ENCODE assay signal across 13 cellular contexts in the genomic region with DNA sequence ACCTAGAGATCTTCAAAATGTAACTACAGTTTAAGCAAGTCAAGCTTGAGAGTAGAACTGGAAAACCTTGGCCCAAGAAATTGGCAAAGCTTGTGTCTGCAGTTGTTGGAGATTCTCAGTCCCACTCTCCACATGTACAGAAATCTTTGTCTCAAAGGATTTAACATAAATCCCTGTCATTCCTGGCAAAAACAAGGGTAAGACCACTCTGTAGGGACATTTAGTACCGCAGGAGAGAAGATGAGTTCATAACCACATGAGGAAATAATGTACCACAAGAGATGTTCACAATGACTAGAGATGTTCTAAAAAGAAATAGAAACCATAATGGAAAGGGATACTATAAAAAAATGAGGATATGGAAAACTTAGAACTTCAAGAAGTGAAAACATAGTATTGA.
A peak's percentile ranks its signal among the peaks of the same experiment; 100 is the strongest.
DNase-seq lines count a peak whose midpoint lies in the region; ATAC-seq and TF ChIP-seq lines count a peak whose summit lies in the region.
"Had no signal": no experiment of that assay in that cellular context is flagged by ENCODE, and none has a peak within 500 bp of the region (broad histone marks: within the 10 kb centered on the region; RNA-seq: fewer than 3 reads in every experiment).

No MANE protein-coding gene starts in this region.

- CTCF ChIA-PET in activated CD8-positive, alpha-beta T cell treated with anti-CD3 and anti-CD28 coated beads for 36 hours (lab: Charles Lee): interaction anchor here (0.5 to 7.3 kb wide), 11 partner anchors 11 to 191 kb away, joined by 3 to 119 read pairs (median 4); no protein-coding TSS in a partner anchor

- H3K4me1 ChIP-seq in left ventricle myocardium inferior: peaks cover 76% of the 10 kb centered on the region
- peaks cover 25% of the 10 kb centered on the region for H3K4me1 ChIP-seq in testis

- ATAC-seq in Right ventricle myocardium inferior: no peak
- no peak for ATAC-seq in activated CD8-positive, alpha-beta T cell treated with anti-CD3 and anti-CD28 coated beads for 36 hours
- no peak for ATAC-seq in HG03097 (IDR thresholded peaks at IDR 0.05; ENCODE audit: low FRiP score, unreplicated experiment)

- H3K27ac ChIP-seq in left ventricle myocardium inferior (replicated peaks) (peak overlapping the region; percentile 89), testis (peak overlapping the region; percentile 75 to 88)

- H3K9me3 Mint-ChIP-seq in activated CD8-positive, alpha-beta T cell treated with anti-CD3 and anti-CD28 coated beads for 36 hours: no peaks in the 10 kb centered on the region
- peaks cover 4% of the 10 kb centered on the region for H3K9me3 Mint-ChIP-seq in glutamatergic neuron (ENCODE audit: unreplicated experiment)

- WGBS in testis, 2 donors: 80 to 85% methylated on average over 1 of the region's 1 CpG

- H3K27ac Mint-ChIP-seq in activated CD8-positive, alpha-beta T cell treated with anti-CD3 and anti-CD28 coated beads for 36 hours: peak overlapping the region; percentile 99
- H3K27ac Mint-ChIP-seq in glutamatergic neuron (ENCODE audit: unreplicated experiment): peak overlapping the region; percentile 85

- peaks cover 81% of the 10 kb centered on the region for H3K4me1 Mint-ChIP-seq in activated CD8-positive, alpha-beta T cell treated with anti-CD3 and anti-CD28 coated beads for 36 hours (ENCODE audit: low read depth)
- peaks cover 43% of the 10 kb centered on the region for H3K4me1 Mint-ChIP-seq in glutamatergic neuron (ENCODE audit: low read depth, unreplicated experiment)

- H3K4me3 Mint-ChIP-seq in activated CD8-positive, alpha-beta T cell treated with anti-CD3 and anti-CD28 coated beads for 36 hours: peak overlapping the region; percentile 79
- peak overlapping the region; percentile 56 for H3K4me3 Mint-ChIP-seq in glutamatergic neuron (ENCODE audit: unreplicated experiment)

- no peaks in the 10 kb centered on the region for H3K9me3 ChIP-seq in left ventricle myocardium inferior (replicated peaks)
- H3K9me3 ChIP-seq in testis: no peaks in the 10 kb centered on the region
- H3K9me3 ChIP-seq: BE2C had no signal

- POLR2A ChIA-PET in activated CD8-positive, alpha-beta T cell treated with anti-CD3 and anti-CD28 coated beads for 36 hours (lab: Charles Lee): interaction anchor here (0.6 to 3.0 kb wide), 5 partner anchors 10 to 176 kb away, joined by 3 to 40 read pairs (median 4); no protein-coding TSS in a partner anchor

- intact Hi-C loops in left ventricle myocardium inferior (cut with micrococcal nuclease): no loop called here
- intact Hi-C loops in Right ventricle myocardium inferior (cut with DNase I): loop anchor here (5.0 kb wide), 2 partner anchors 48 to 113 kb away; no protein-coding TSS in a partner anchor
- intact Hi-C loops in activated CD8-positive, alpha-beta T cell treated with anti-CD3 and anti-CD28 coated beads for 36 hours (cut with micrococcal nuclease): loop anchor here (5.0 kb wide), 1 partner anchor 72 kb away; a partner anchor contains a TSS
- intact Hi-C loops in testis (cut with DNase I; ENCODE audit: low total_unique reads): no loop called here

- H3K27me3 Mint-ChIP-seq in activated CD8-positive, alpha-beta T cell treated with anti-CD3 and anti-CD28 coated beads for 36 hours: no peaks in the 10 kb centered on the region
- H3K27me3 Mint-ChIP-seq in glutamatergic neuron (ENCODE audit: unreplicated experiment): peaks cover 4% of the 10 kb centered on the region

- H3K27me3 ChIP-seq in left ventricle myocardium inferior (ENCODE audit: low read depth): no peaks in the 10 kb centered on the region
- no peaks in the 10 kb centered on the region for H3K27me3 ChIP-seq in testis
- H3K27me3 ChIP-seq: BE2C had no signal

- in situ Hi-C loops in KBM-7 (cut with MboI; ENCODE audit: low pct_unique_long_range_greater_than_20kb, low sequenced_read_pairs): no loop called here

- TF ChIP-seq CTCF in left ventricle myocardium inferior (IDR thresholded peaks at IDR 0.05; ENCODE audit: borderline replicate concordance) (no peak), glutamatergic neuron (IDR thresholded peaks at IDR 0.05; ENCODE audit: partially characterized antibody, unreplicated experiment) (no peak), testis (IDR thresholded peaks at IDR 0.05) (no peak)
- no peak for TF ChIP-seq CTCF in activated CD8-positive, alpha-beta T cell treated with anti-CD3 and anti-CD28 coated beads for 36 hours (IDR thresholded peaks at IDR 0.05)

- DNase-seq in left ventricle myocardium inferior: no peak
- no peak for DNase-seq in Right ventricle myocardium inferior (ENCODE audit: missing footprints)
- DNase-seq in activated CD8-positive, alpha-beta T cell treated with anti-CD3 and anti-CD28 coated beads for 36 hours: no peak
- DNase-seq in glutamatergic neuron: no peak
- no peak for DNase-seq in testis
- DNase-seq in medulla oblongata (ENCODE audit: extremely low spot score): no peak
- DNase-seq in KBM-7: no peak
- DNase-seq: BE2C, DND-41, islet precursor cell, NCI-H1092, SW 1271 had no signal

- H3K4me3 ChIP-seq in left ventricle myocardium inferior (no peak overlapping the region), testis (no peak overlapping the region)

- H3K36me3 ChIP-seq in left ventricle myocardium inferior (peaks cover 45% of the 10 kb centered on the region), testis (ENCODE audit: low read depth, missing control alignments) (no peaks in the 10 kb centered on the region)

- TF ChIP-seq POLR2A in testis (IDR thresholded peaks at IDR 0.05): no peak

- peaks cover 64% of the 10 kb centered on the region for H3K36me3 Mint-ChIP-seq in activated CD8-positive, alpha-beta T cell treated with anti-CD3 and anti-CD28 coated beads for 36 hours (ENCODE audit: low read depth)
- H3K36me3 Mint-ChIP-seq in glutamatergic neuron (ENCODE audit: unreplicated experiment): peaks cover 4% of the 10 kb centered on the region

Comparison
In these comparisons a context has a peak if more than half of its experiments do, and no peak if none do; other contexts are left out.
1. intact Hi-C loops: an anchor here in Right ventricle myocardium inferior (5.0 kb wide) and activated CD8-positive, alpha-beta T cell treated with anti-CD3 and anti-CD28 coated beads for 36 hours (5.0 kb wide); none called in left ventricle myocardium inferior and testis.